Comparison of ENCODE assay signal across 1 cellular context in the genomic region with DNA sequence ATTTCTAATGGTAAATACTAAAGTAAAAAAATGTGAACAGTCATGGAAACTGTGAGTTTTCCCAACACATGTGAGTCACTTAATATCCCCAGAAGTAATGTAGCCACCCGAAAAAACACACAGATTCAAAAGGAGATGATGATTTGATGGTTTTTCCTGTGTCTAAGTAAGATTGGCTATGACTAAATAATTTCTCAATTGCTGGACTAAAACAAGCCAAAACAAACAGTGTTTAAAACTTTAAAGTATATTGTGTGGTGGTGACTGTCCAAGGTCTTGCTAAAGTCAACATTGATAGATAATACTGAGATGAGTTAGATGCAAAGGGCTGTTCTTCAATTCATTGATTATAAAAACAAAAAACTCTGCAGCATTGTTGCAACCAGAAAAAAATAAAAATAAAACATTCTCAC.
TF ChIP-seq lines count a peak whose summit lies in the region.

No MANE protein-coding gene starts in this region.

TF ChIP-seq in SK-N-SH, 30 proteins besides CTCF, POLR2A, EP300 and RAD21 (continued from another document):
- TF ChIP-seq REST (IDR thresholded peaks at IDR 0.05; ENCODE audit: low read depth, low read length) (no peak), SMC3 (IDR thresholded peaks at IDR 0.05; ENCODE audit: low read depth, low read length) (no peak), RCOR1 (IDR thresholded peaks at IDR 0.05; ENCODE audit: low read length) (no peak), FOSL2 (IDR thresholded peaks at IDR 0.05; ENCODE audit: borderline replicate concordance, low read depth) (no peak)
